Comparison of ENCODE assay signal across 9 cellular contexts in genomic region chr13:29925457-29925856, GRCh38.
DNase-seq lines count a peak whose midpoint lies in the region; ATAC-seq and TF ChIP-seq lines count a peak whose summit lies in the region.
"Had no signal": no experiment of that assay in that cellular context is flagged by ENCODE, and none has a peak within 500 bp of the region (broad histone marks: within the 10 kb centered on the region; RNA-seq: fewer than 3 reads in every experiment).

No MANE protein-coding gene starts in this region.

- H3K36me3 Mint-ChIP-seq in CD8-positive, alpha-beta T cell: no peaks in the 10 kb centered on the region
- H3K36me3 Mint-ChIP-seq: activated naive CD4-positive, alpha-beta T cell treated with anti-CD3 and anti-CD28 coated beads, Interleukin-2, amount 50 U/mL, for 24 hours had no signal

- no peaks in the 10 kb centered on the region for H3K27me3 Mint-ChIP-seq in CD8-positive, alpha-beta T cell (ENCODE audit: low read depth)
- H3K27me3 Mint-ChIP-seq: activated naive CD4-positive, alpha-beta T cell treated with anti-CD3 and anti-CD28 coated beads, Interleukin-2, amount 50 U/mL, for 24 hours had no signal

- POLR2A ChIA-PET in CD8-positive, alpha-beta T cell (lab: Charles Lee): interaction anchor here (2.4 kb wide), 1 partner anchor 10 kb away, joined by 13 read pairs; no protein-coding TSS in a partner anchor

- peaks cover 17% of the 10 kb centered on the region for H3K4me1 Mint-ChIP-seq in CD8-positive, alpha-beta T cell (ENCODE audit: low read depth)

- H3K4me1 ChIP-seq in esophagus squamous epithelium: peaks cover 40 to 65% (median 41%) of the 10 kb centered on the region in 3 donors
- no peaks in the 10 kb centered on the region for H3K4me1 ChIP-seq in CD8-positive, alpha-beta T cell (ENCODE audit: insufficient read depth, low read length)

- no peak for TF ChIP-seq CTCF in esophagus squamous epithelium (IDR thresholded peaks at IDR 0.05)
- no peak for TF ChIP-seq CTCF in CD8-positive, alpha-beta T cell (IDR thresholded peaks at IDR 0.05)

- no peaks in the 10 kb centered on the region for H3K9me3 Mint-ChIP-seq in CD8-positive, alpha-beta T cell
- H3K9me3 Mint-ChIP-seq: activated naive CD4-positive, alpha-beta T cell treated with anti-CD3 and anti-CD28 coated beads, Interleukin-2, amount 50 U/mL, for 24 hours had no signal

- CTCF ChIA-PET in CD8-positive, alpha-beta T cell (lab: Charles Lee): interaction anchor here (1.8 to 5.7 kb wide), 3 partner anchors 10 to 154 kb away, joined by 5 to 59 read pairs (median 9); no protein-coding TSS in a partner anchor

- H3K9me3 ChIP-seq in esophagus squamous epithelium: no peaks in the 10 kb centered on the region
- H3K9me3 ChIP-seq in CD8-positive, alpha-beta T cell (ENCODE audit: low read length): no peaks in the 10 kb centered on the region

- H3K4me3 Mint-ChIP-seq in CD8-positive, alpha-beta T cell: no peak overlapping the region
- H3K4me3 Mint-ChIP-seq: activated naive CD4-positive, alpha-beta T cell treated with anti-CD3 and anti-CD28 coated beads, Interleukin-2, amount 50 U/mL, for 24 hours had no signal

- 7 to 26% methylated on average over 3 of the region's 3 CpGs for WGBS in esophagus squamous epithelium, 2 donors

- intact Hi-C loops in esophagus squamous epithelium (cut with DNase I) (loop anchor here (10.0 kb wide), 1 partner anchor 189 kb away; no protein-coding TSS in a partner anchor), posterior vena cava (cut with DNase I) (no loop called here)
- intact Hi-C loops in CD8-positive, alpha-beta T cell (cut with DNase I, micrococcal nuclease): loop anchor here (2.0 to 5.0 kb wide), 2 partner anchors 37 to 155 kb away; no protein-coding TSS in a partner anchor

- ATAC-seq in CD8-positive, alpha-beta T cell: no peak
- ATAC-seq in activated CD4-positive, CD25-positive, alpha-beta regulatory T cell treated with anti-CD3 and anti-CD28 coated beads, Interleukin-2, amount 50 U/mL, for 24 hours: no peak
- no peak for ATAC-seq in GM18867 (IDR thresholded peaks at IDR 0.05; ENCODE audit: unreplicated experiment)

- TF ChIP-seq POLR2A in esophagus squamous epithelium (IDR thresholded peaks at IDR 0.05): no peak

- H3K27ac Mint-ChIP-seq in CD8-positive, alpha-beta T cell: no peak overlapping the region
- H3K27ac Mint-ChIP-seq: activated naive CD4-positive, alpha-beta T cell treated with anti-CD3 and anti-CD28 coated beads, Interleukin-2, amount 50 U/mL, for 24 hours had no signal

- no peaks in the 10 kb centered on the region for H3K27me3 ChIP-seq in esophagus squamous epithelium
- H3K27me3 ChIP-seq in CD8-positive, alpha-beta T cell (ENCODE audit: insufficient read depth, low read length): no peaks in the 10 kb centered on the region

- no peaks in the 10 kb centered on the region for H3K36me3 ChIP-seq in esophagus squamous epithelium
- no peaks in the 10 kb centered on the region for H3K36me3 ChIP-seq in CD8-positive, alpha-beta T cell (ENCODE audit: insufficient read depth, low read length)

- peak overlapping the region; percentile 83 to 93 (median 88) for H3K27ac ChIP-seq in esophagus squamous epithelium
- no peak overlapping the region for H3K27ac ChIP-seq in CD8-positive, alpha-beta T cell (ENCODE audit: low read depth, low read length)

- DNase-seq in EL (peak; percentile 81), NCI-H748 treated with DMSO at 0.1 percent for 48 hours (lab: John Stamatoyannopoulos, UW) (peak; percentile 45), esophagus squamous epithelium (lab: John Stamatoyannopoulos, UW) (peak; percentile 10), posterior vena cava (ENCODE audit: low spot score) (peak; percentile 90)
- DNase-seq in CD8-positive, alpha-beta T cell: no peak
- DNase-seq in stimulated activated CD4-positive, alpha-beta T cell treated with anti-CD3 and anti-CD28 coated beads, Interleukin-4, amount 100 ng/mL, for 24 hours: no peak

- H3K4me3 ChIP-seq in esophagus squamous epithelium: no peak overlapping the region
- no peak overlapping the region for H3K4me3 ChIP-seq in CD8-positive, alpha-beta T cell (ENCODE audit: low read depth, low read length)

Comparison
In these comparisons a context has a peak if more than half of its experiments do, and no peak if none do; other contexts are left out.
1. DNase-seq: peak in EL (single experiment), NCI-H748 treated with DMSO at 0.1 percent for 48 hours (single experiment), esophagus squamous epithelium (single experiment) and posterior vena cava (single experiment); none in CD8-positive, alpha-beta T cell (0 of 7) and stimulated activated CD4-positive, alpha-beta T cell treated with anti-CD3 and anti-CD28 coated beads, Interleukin-4, amount 100 ng/mL, for 24 hours (single experiment).
2. intact Hi-C loops: an anchor here in esophagus squamous epithelium (10.0 kb wide) and CD8-positive, alpha-beta T cell (2.0 to 5.0 kb wide); none called in posterior vena cava.